In genomic region chr1:211695135-211695816, GRCh38 we compare ENCODE assay signal across 11 cellular contexts. TPM values are rescaled to one million over a fixed set of nuclear protein-coding genes. Genes with fewer than 3 reads are reported as not detected.
DNase-seq lines count a peak whose midpoint lies in the region; ATAC-seq and TF ChIP-seq lines count a peak whose summit lies in the region.
"Had no signal": no experiment of that assay in that cellular context is flagged by ENCODE, and none has a peak within 500 bp of the region (broad histone marks: within the 10 kb centered on the region; RNA-seq: fewer than 3 reads in every experiment).

No MANE protein-coding gene starts in this region.

- no peaks in the 10 kb centered on the region for H3K79me2 ChIP-seq in Karpas-422 (ENCODE audit: low read length)

- H3K9me3 ChIP-seq in Caco-2 (no peaks in the 10 kb centered on the region), Karpas-422 (ENCODE audit: low read length) (no peaks in the 10 kb centered on the region), adrenal gland (replicated peaks in 1 of 3) (no peaks in the 10 kb centered on the region)
- H3K9me3 ChIP-seq: ovary, SJSA1 had no signal

- peaks cover 11% of the 10 kb centered on the region; the same call in 1 of the 2 replicates for H4K20me1 ChIP-seq in Karpas-422 (ENCODE audit: insufficient read depth, low read depth, low read length)

- no peaks in the 10 kb centered on the region for H3K4me1 Mint-ChIP-seq in Caco-2 (ENCODE audit: low read depth, unreplicated experiment)

- no peaks in the 10 kb centered on the region for H3K36me3 Mint-ChIP-seq in Caco-2 (ENCODE audit: insufficient read depth, unreplicated experiment)

- no peak overlapping the region for H3K9ac ChIP-seq in Karpas-422 (ENCODE audit: low read length)

- H2AFZ ChIP-seq in Karpas-422 (ENCODE audit: low read length), result no peak overlapping the region

- TF ChIP-seq CTCF in Caco-2 (IDR thresholded peaks at IDR 0.05; ENCODE audit: insufficient read depth in 1 of 2, low read depth in 1 of 2, low read length in 1 of 2, severe bottlenecking in 1 of 2, unreplicated experiment in 1 of 2), result no peak
- no peak for TF ChIP-seq CTCF in adrenal gland (IDR thresholded peaks at IDR 0.05)

- no peak overlapping the region for H3K4me3 ChIP-seq in Caco-2 (ENCODE audit: low read depth, low read length)
- no peak overlapping the region for H3K4me3 ChIP-seq in Karpas-422 (ENCODE audit: low read length)
- H3K4me3 ChIP-seq in adrenal gland, result no peak overlapping the region
- H3K4me3 ChIP-seq: ovary, SJSA1 had no signal

- no peaks in the 10 kb centered on the region for H3K27me3 Mint-ChIP-seq in Caco-2 (ENCODE audit: insufficient read depth, unreplicated experiment)

- 0 out of 2 replicates have a peak, but pooled peaks cover 5% of the 10 kb centered on the region for H3K4me1 ChIP-seq in Caco-2
- peaks cover 25% of the 10 kb centered on the region for H3K4me1 ChIP-seq in Karpas-422 (ENCODE audit: low read length)
- peaks cover 0 to 3% of the 10 kb centered on the region in 2 donors for H3K4me1 ChIP-seq in adrenal gland (replicated peaks in 1 of 2)
- H3K4me1 ChIP-seq: SJSA1 had no signal

- H3K36me3 ChIP-seq in Caco-2 (ENCODE audit: control insufficient read depth, insufficient read depth, low read length) (no peaks in the 10 kb centered on the region), Karpas-422 (ENCODE audit: insufficient read depth, low read length) (no peaks in the 10 kb centered on the region), adrenal gland (replicated peaks in 1 of 2) (no peaks in the 10 kb centered on the region)
- H3K36me3 ChIP-seq: ovary, SJSA1 had no signal

- peak; percentile 37 to 66 for DNase-seq in Caco-2
- peak; percentile 50 for DNase-seq in UCSD-AML1 (lab: John Stamatoyannopoulos, UW; ENCODE audit: unreplicated experiment)
- no peak for DNase-seq in Karpas-422
- no peak for DNase-seq in adrenal gland
- no peak for DNase-seq in dermis blood vessel endothelial cell
- DNase-seq: activated naive CD4-positive, alpha-beta T cell treated with anti-CD3 and anti-CD28 coated beads for 36 hours; ovary had no signal

- CTCF ChIA-PET in Caco-2 (lab: Charles Lee), result interaction anchor here (0.5 to 1.7 kb wide), 3 partner anchors 15 to 340 kb away, joined by 3 to 8 read pairs (median 4); partner anchors contain the start of genes DTL and INTS7

- no peak overlapping the region for H3K27ac Mint-ChIP-seq in Caco-2 (ENCODE audit: unreplicated experiment)
- H3K27ac Mint-ChIP-seq: activated naive CD4-positive, alpha-beta T cell treated with anti-CD3 and anti-CD28 coated beads for 36 hours had no signal

- TF ChIP-seq POLR2A in adrenal gland (IDR thresholded peaks at IDR 0.05), result no peak

- no peaks in the 10 kb centered on the region for H3K27me3 ChIP-seq in Caco-2 (replicated peaks; ENCODE audit: control insufficient read depth, insufficient read depth, low read length)
- H3K27me3 ChIP-seq in Karpas-422 (ENCODE audit: low read length), result no peaks in the 10 kb centered on the region
- H3K27me3 ChIP-seq in adrenal gland, result no peaks in the 10 kb centered on the region
- H3K27me3 ChIP-seq: ovary, SJSA1 had no signal

- no peak overlapping the region for H3K4me2 ChIP-seq in Karpas-422 (ENCODE audit: low read depth, low read length, poor library complexity, severe bottlenecking)

- intact Hi-C loops in Caco-2 (cut with micrococcal nuclease; ENCODE audit: unreplicated experiment), result no loop called here
- intact Hi-C loops in adrenal gland (cut with DNase I), result loop anchor here (5.0 to 10.0 kb wide), 2 partner anchors 137 to 240 kb away; partner anchors contain the start of gene LPGAT1 (in 1 of the 2)

- BruUV-seq in Caco-2 (replicated peaks; lab: Mats Ljungman, UMichigan), result no TSS peak

- ATAC-seq in GM19395 (IDR thresholded peaks at IDR 0.05; ENCODE audit: unreplicated experiment) (peak; percentile 63), HG03095 (IDR thresholded peaks at IDR 0.05; ENCODE audit: unreplicated experiment) (peak; percentile 45), HG02840 (IDR thresholded peaks at IDR 0.05; ENCODE audit: low FRiP score, unreplicated experiment) (no peak)

- H3K4me3 Mint-ChIP-seq in Caco-2 (ENCODE audit: unreplicated experiment), result no peak overlapping the region
- H3K4me3 Mint-ChIP-seq: activated naive CD4-positive, alpha-beta T cell treated with anti-CD3 and anti-CD28 coated beads for 36 hours had no signal

- POLR2A ChIA-PET in Caco-2 (lab: Charles Lee), result interaction anchor here (0.6 kb wide), 1 partner anchor 239 kb away, joined by 3 read pairs; no protein-coding TSS in a partner anchor

- peaks cover 10% of the 10 kb centered on the region for H3K9me3 Mint-ChIP-seq in Caco-2 (ENCODE audit: unreplicated experiment)

- H3K27ac ChIP-seq in Karpas-422 (ENCODE audit: low read length), result no peak overlapping the region
- H3K27ac ChIP-seq in adrenal gland, result no peak overlapping the region
- H3K27ac ChIP-seq: ovary, SJSA1 had no signal

- H3K9me2 ChIP-seq in Karpas-422 (replicated peaks; ENCODE audit: insufficient read depth, low read length), result no peaks in the 10 kb centered on the region

- WGBS in adrenal gland, 4 donors, result 45 to 53% (median 51%) methylated on average over 9 to 10 of the region's 10 CpGs

RNA-seq across cellular contexts. Expression of gene NEK2, which starts 19.9 kb away (rescaled TPM):
- total RNA-seq in Caco-2 (2022), result 32.1 and 34.7 TPM in 2 replicates
- total RNA-seq in Karpas-422 (2014; rRNA removed; shearing (Covaris generic); ENCODE audit: low replicate concordance), result 25.9 and 35.0 TPM in 2 replicates
- total RNA-seq in adrenal gland, result 1 to 10 TPM in 4 of 8 donors, under 1 TPM in 4; 0.18 to 2.2 (median 0.97) TPM
- under 1 TPM; 0.08 to 0.97 (median 0.20) TPM for polyA plus RNA-seq in adrenal gland
- total RNA-seq in dermis blood vessel endothelial cell, result 7.1 and 48.8 TPM in 2 replicates

Comparison
In these comparisons a context has a peak if more than half of its experiments do, and no peak if none do; other contexts are left out.
1. DNase-seq: peak in Caco-2 (2 of 2) and UCSD-AML1 (single experiment); none in Karpas-422 (single experiment), adrenal gland (0 of 7) and dermis blood vessel endothelial cell (single experiment).